ENCODE assay signal across 18 cellular contexts in the genomic region with DNA sequence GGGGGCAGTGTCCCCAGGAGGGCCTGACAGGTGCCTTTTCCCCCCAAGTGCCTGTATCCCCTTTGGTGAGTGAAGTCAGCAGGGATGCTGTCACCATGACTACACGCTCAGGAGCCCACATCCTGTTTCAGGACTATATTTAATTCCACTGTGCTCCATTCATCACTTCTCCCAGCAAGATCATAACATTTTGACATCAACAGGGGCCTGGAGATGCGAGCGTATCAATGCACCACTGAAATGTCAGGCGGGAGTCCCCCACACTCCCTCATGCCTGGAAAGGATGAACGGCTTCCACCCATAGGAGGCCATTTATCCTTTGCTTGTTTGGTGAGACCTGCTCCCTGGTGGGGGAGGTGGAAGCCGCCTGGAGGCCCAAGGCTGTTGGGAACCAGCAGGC.
"Had no signal": no experiment of that assay in that cellular context is flagged by ENCODE, and none has a peak within 500 bp of the region (broad histone marks: within the 10 kb centered on the region; RNA-seq: fewer than 3 reads in every experiment).

No MANE protein-coding gene starts in this region.

- H3K4me1 ChIP-seq: esophagus muscularis mucosa, left lung, neural progenitor cell, tibial nerve, vagina had no signal

- FAIRE-seq: keratinocyte had no signal

- H3K36me3 ChIP-seq: brain microvascular endothelial cell, esophagus muscularis mucosa, left lung, neural progenitor cell, ovary, tibial nerve, vagina had no signal

- H3K4me2 ChIP-seq: neural progenitor cell had no signal

- H3K27me3 ChIP-seq: brain microvascular endothelial cell, neural progenitor cell, ovary, tibial nerve, vagina had no signal

- H3K27ac ChIP-seq: brain microvascular endothelial cell, coronary artery, esophagus muscularis mucosa, left lung, neural progenitor cell, ovary, tibial nerve, vagina had no signal

- H3K9me3 ChIP-seq: esophagus muscularis mucosa, left lung, ovary, vagina had no signal

- DNase-seq: activated CD4-positive, alpha-beta T cell treated with anti-CD3 and anti-CD28 coated beads, Interleukin-2, amount 10 ng/mL, durations not matched to agents 7 days and 5 days; activated CD4-positive, CD25-positive, alpha-beta regulatory T cell; activated effector memory CD4-positive, alpha-beta T cell treated with anti-CD3 and anti-CD28 coated beads, Interleukin-2, amount 50 U/mL, for 16 hours; activated T-cell treated with anti-CD3 and anti-CD28 coated beads, Interleukin-2, amount 50 U/mL, for 4 hours; brain microvascular endothelial cell; hippocampal formation; left lung; mammary epithelial cell; ovary; stimulated activated CD4-positive, alpha-beta T cell treated with anti-CD3 and anti-CD28 coated beads, Interleukin-1b, Interleukin-23, amount 100 ng/mL, for 48 hours; substantia nigra had no signal

- ATAC-seq: activated T-cell treated with anti-CD3 and anti-CD28 coated beads, Interleukin-2, amount 50 U/mL, for 4 hours; left lung; stimulated activated effector memory CD8-positive, alpha-beta T cell treated with anti-CD3 and anti-CD28 coated beads, Interleukin-12 subunit alpha, Interleukin-12 subunit beta, amount 100 ng/mL, for 72 hours had no signal

- H2AFZ ChIP-seq: neural progenitor cell had no signal

- H3K4me3 ChIP-seq: coronary artery, esophagus muscularis mucosa, left lung, neural progenitor cell, ovary, tibial nerve, vagina had no signal

- H3K9ac ChIP-seq: neural progenitor cell had no signal
